ENCODE assay signal across 17 cellular contexts in the genomic region with DNA sequence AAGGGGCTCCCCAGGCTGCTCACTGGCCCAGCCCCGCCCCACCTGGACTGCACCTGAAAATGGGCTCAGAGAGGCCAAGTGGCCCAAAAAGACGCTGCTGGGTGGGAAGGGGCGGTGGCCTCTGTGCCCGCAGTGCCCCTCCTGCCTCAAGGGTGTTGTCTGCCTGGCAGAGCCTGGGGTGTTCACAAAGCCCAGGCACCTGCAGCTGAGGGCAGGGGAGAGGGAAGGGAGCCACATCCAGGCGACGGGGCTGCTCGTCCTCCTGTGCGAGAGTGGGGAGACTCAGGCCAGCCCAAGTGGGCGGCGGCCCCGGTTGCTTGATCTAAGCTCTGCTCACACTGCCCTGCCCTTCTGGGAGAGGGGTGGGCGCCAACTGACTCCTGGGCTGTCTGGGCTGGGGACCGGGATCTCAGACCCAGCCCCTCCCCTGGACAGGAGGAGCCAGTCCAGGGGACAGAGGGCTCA. TPM values are rescaled to one million over a fixed set of nuclear protein-coding genes. Genes with fewer than 3 reads are reported as not detected.
"Had no signal": no experiment of that assay in that cellular context is flagged by ENCODE, and none has a peak within 500 bp of the region (broad histone marks: within the 10 kb centered on the region; RNA-seq: fewer than 3 reads in every experiment).

No MANE protein-coding gene starts in this region.

- H3K4me3 Mint-ChIP-seq: activated CD8-positive, alpha-beta T cell treated with anti-CD3 and anti-CD28 coated beads, Interleukin-2, amount 10 ng/mL, durations not matched to agents 7 days and 5 days; stimulated activated naive CD8-positive, alpha-beta T cell treated with anti-CD3 and anti-CD28 coated beads, Interleukin-15, Interleukin-2, amounts not matched to agents 100 ng/mL and 50 ng/mL, for 24 hours; T-cell had no signal

- FAIRE-seq: bronchial epithelial cell had no signal

- DNase-seq: activated CD4-positive, alpha-beta T cell treated with anti-CD3 and anti-CD28 coated beads for 4 hours; activated CD8-positive, alpha-beta memory T cell treated with anti-CD3 and anti-CD28 coated beads, Interleukin-2, amount 50 U/mL, for 48 hours; activated CD8-positive, alpha-beta T cell treated with anti-CD3 and anti-CD28 coated beads, Interleukin-2, amount 10 ng/mL, durations not matched to agents 7 days and 5 days; activated naive CD4-positive, alpha-beta T cell; aorta; esophagus squamous epithelium; foreskin fibroblast; head of caudate nucleus; ovary; stimulated activated CD4-positive, alpha-beta T cell treated with anti-CD3 and anti-CD28 coated beads, Interleukin-4, amount 100 ng/mL, for 24 hours; T-cell; T1000 had no signal

- H3K27ac ChIP-seq: ovary had no signal

- H3K9me3 Mint-ChIP-seq: stimulated activated naive CD8-positive, alpha-beta T cell treated with anti-CD3 and anti-CD28 coated beads, Interleukin-15, Interleukin-2, amounts not matched to agents 100 ng/mL and 50 ng/mL, for 24 hours; T-cell had no signal

- ATAC-seq: activated CD8-positive, alpha-beta T cell treated with anti-CD3 and anti-CD28 coated beads, Interleukin-2, amount 10 ng/mL, durations not matched to agents 7 days and 5 days; left lobe of liver; T-cell had no signal

- H3K9me3 ChIP-seq: esophagus squamous epithelium, ovary had no signal

- H3K36me3 ChIP-seq: esophagus squamous epithelium, ovary had no signal

- H3K27ac Mint-ChIP-seq: activated CD8-positive, alpha-beta T cell treated with anti-CD3 and anti-CD28 coated beads, Interleukin-2, amount 10 ng/mL, durations not matched to agents 7 days and 5 days; stimulated activated naive CD8-positive, alpha-beta T cell treated with anti-CD3 and anti-CD28 coated beads, Interleukin-15, Interleukin-2, amounts not matched to agents 100 ng/mL and 50 ng/mL, for 24 hours; T-cell had no signal

- H3K36me3 Mint-ChIP-seq: T-cell had no signal

- H3K4me3 ChIP-seq: esophagus squamous epithelium, ovary had no signal

- H3K27me3 ChIP-seq: ovary had no signal

RNA-seq across cellular contexts. Expression of a gene that starts 1.5 kb away (rescaled TPM):
- total RNA-seq: activated CD8-positive, alpha-beta T cell treated with anti-CD3 and anti-CD28 coated beads, Interleukin-2, amount 10 ng/mL, durations not matched to agents 7 days and 5 days; mesenteric fat pad; temporal lobe had no signal
